8 cellular contexts compared by ENCODE assay signal in the genomic region with DNA sequence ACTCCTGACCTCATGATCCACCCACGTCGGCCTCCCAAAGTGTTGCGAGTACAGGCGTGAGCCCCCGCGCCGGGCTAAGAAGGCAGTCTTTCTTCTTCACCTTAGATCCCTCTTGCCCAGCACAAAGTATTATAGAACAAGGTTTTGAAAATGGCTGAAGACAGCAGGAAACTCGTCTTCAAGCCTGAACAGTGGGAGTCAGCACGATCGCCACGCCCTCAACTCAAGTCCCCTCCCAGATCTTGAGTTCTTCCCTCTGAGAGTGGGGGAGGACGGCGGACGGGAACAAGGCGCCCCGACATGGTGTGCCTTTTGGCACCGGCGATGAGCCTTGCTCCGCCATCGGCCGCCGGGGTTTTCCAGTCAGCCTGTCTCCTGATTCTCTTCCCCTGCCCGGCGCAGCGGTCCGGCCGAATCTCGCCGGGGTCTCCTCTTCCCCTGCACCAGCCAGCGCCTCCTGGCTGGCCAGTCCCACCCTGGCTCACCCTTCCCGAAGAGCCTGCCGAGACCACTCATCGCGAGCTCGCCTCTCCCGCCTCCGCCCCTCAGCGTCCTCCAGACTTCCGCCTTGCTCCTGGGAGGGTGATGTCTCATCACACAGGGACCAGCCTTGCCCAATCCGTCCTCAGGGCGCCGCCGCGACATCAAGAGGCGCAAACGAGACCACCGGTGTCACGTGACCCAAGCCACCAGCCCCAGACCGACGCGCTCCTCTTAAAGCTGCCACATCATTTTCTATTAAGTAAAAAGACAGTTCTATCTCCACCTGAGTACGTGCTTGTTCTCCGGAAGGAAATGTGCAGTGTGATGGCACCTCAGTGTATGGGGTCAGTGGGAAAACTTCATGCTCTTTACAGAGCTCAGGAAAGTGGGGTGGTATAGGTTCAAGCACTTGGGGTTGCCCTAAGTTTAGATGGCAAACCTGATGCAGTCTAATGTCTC.
DNase-seq lines count a peak whose midpoint lies in the region; ATAC-seq, FAIRE-seq and TF ChIP-seq lines count a peak whose summit lies in the region.

A gene with protein sequence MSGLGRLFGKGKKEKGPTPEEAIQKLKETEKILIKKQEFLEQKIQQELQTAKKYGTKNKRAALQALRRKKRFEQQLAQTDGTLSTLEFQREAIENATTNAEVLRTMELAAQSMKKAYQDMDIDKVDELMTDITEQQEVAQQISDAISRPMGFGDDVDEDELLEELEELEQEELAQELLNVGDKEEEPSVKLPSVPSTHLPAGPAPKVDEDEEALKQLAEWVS (minus strand): TSS at position 565 of the 942 bp plus-strand sequence. CDS start 49 bp downstream, at position 516.

- DNase-seq in AG09319 (ENCODE audit: extremely low read depth, low read depth) (peak; percentile 94), NCI-H446 treated with DMSO at 0.1 percent for 48 hours (lab: John Stamatoyannopoulos, UW) (peak; percentile 96), cerebellar cortex (ENCODE audit: low spot score) (peak; percentile 98)
- DNase-seq in stimulated activated CD4-positive, alpha-beta T cell treated with anti-CD3 and anti-CD28 coated beads, Interleukin-12 subunit alpha, Interleukin-12 subunit beta, amount 100 ng/mL, for 4 hours, result peak; percentile 92

- ATAC-seq in GM19035 (IDR thresholded peaks at IDR 0.05; ENCODE audit: unreplicated experiment) (peak; percentile 74), HG03354 (IDR thresholded peaks at IDR 0.05; ENCODE audit: poor library complexity, severe bottlenecking, unreplicated experiment) (peak; percentile 84)
- ATAC-seq in activated CD4-positive, CD25-positive, alpha-beta regulatory T cell treated with anti-CD3 and anti-CD28 coated beads, Interleukin-2, amount 50 U/mL, for 24 hours, result peak; percentile 86

- peak; percentile 58 for FAIRE-seq in islet of Langerhans (lab: Jason Lieb, UNC)

- peak; percentile 4 for TF ChIP-seq CTCF in AG09319 (IDR thresholded peaks at IDR 0.05; ENCODE audit: low read depth, low read length)

Comparison
In these comparisons a context has a peak if more than half of its experiments do, and no peak if none do; other contexts are left out.
1. Peak in every context shown above with its lines: DNase-seq and ATAC-seq.